Comparison of ENCODE assay signal across 31 cellular contexts in genomic region chr7:38951213-38951612, GRCh38. TPM values are rescaled to one million over a fixed set of nuclear protein-coding genes. Genes with fewer than 3 reads are reported as not detected.
"Had no signal": no experiment of that assay in that cellular context is flagged by ENCODE, and none has a peak within 500 bp of the region (broad histone marks: within the 10 kb centered on the region; RNA-seq: fewer than 3 reads in every experiment).

No MANE protein-coding gene starts in this region.

- H3K4me3 ChIP-seq: dorsolateral prefrontal cortex, gastrocnemius medialis, lung, ovary, psoas muscle, sigmoid colon, spleen, testis, tibial artery had no signal

- H3K36me3 ChIP-seq: gastrocnemius medialis, ovary, sigmoid colon, spleen, tibial artery had no signal

- H3K4me3 Mint-ChIP-seq: naive thymus-derived CD4-positive, alpha-beta T cell; nephron; stimulated activated memory B cell treated with anti-CD40 and anti-IgM and Interleukin-4, amounts not matched to agents 10 μg/mL and 1 μg/mL and 100 μg/mL, for 72 hours; type B pancreatic cell had no signal

- H3K27me3 ChIP-seq: gastrocnemius medialis, ovary, sigmoid colon, spleen, testis, tibial artery had no signal

- H3K4me1 Mint-ChIP-seq: naive thymus-derived CD4-positive, alpha-beta T cell; stimulated activated memory B cell treated with anti-CD40 and anti-IgM and Interleukin-4, amounts not matched to agents 10 μg/mL and 1 μg/mL and 100 μg/mL, for 72 hours had no signal

- H3K27ac ChIP-seq: dorsolateral prefrontal cortex, gastrocnemius medialis, ovary, psoas muscle, sigmoid colon, spleen, testis, tibial artery had no signal

- FAIRE-seq: colon, keratinocyte, urothelium cell line had no signal

- H3K9me3 ChIP-seq: gastrocnemius medialis, ovary, psoas muscle, sigmoid colon, spleen, testis, tibial artery had no signal

- DNase-seq: dorsolateral prefrontal cortex; effector CD4-positive, alpha-beta T cell; foreskin fibroblast; gastrocnemius medialis; head of caudate nucleus; mesenchymal stem cell; midbrain; naive thymus-derived CD4-positive, alpha-beta T cell; occipital lobe; ovary; posterior cingulate gyrus; psoas muscle; right cardiac atrium; sigmoid colon; spleen; stimulated activated CD4-positive, alpha-beta T cell treated with anti-CD3 and anti-CD28 coated beads, Interleukin-4, amount 100 ng/mL, for 4 hours; stimulated activated naive CD8-positive, alpha-beta T cell treated with anti-CD3 and anti-CD28 coated beads, Interleukin-15, Interleukin-2, amounts not matched to agents 100 U/mL and 50 U/mL, for 24 hours; substantia nigra; testis; tibial artery had no signal

- ATAC-seq: esophagus mucosa; gastrocnemius medialis; naive thymus-derived CD4-positive, alpha-beta T cell; psoas muscle; right cardiac atrium; stimulated activated memory B cell treated with anti-CD40 and anti-IgM and Interleukin-4, amounts not matched to agents 10 μg/mL and 1 μg/mL and 100 μg/mL, for 72 hours; stimulated activated naive CD8-positive, alpha-beta T cell treated with anti-CD3 and anti-CD28 coated beads, Interleukin-15, Interleukin-2, amounts not matched to agents 100 U/mL and 50 U/mL, for 24 hours had no signal

- H3K27ac Mint-ChIP-seq: naive thymus-derived CD4-positive, alpha-beta T cell; nephron; stimulated activated memory B cell treated with anti-CD40 and anti-IgM and Interleukin-4, amounts not matched to agents 10 μg/mL and 1 μg/mL and 100 μg/mL, for 72 hours; type B pancreatic cell had no signal

- H3K9me3 Mint-ChIP-seq: nephron; stimulated activated memory B cell treated with anti-CD40 and anti-IgM and Interleukin-4, amounts not matched to agents 10 μg/mL and 1 μg/mL and 100 μg/mL, for 72 hours had no signal

- H3K4me1 ChIP-seq: gastrocnemius medialis, psoas muscle, spleen, testis had no signal

- H3K36me3 Mint-ChIP-seq: naive thymus-derived CD4-positive, alpha-beta T cell; stimulated activated memory B cell treated with anti-CD40 and anti-IgM and Interleukin-4, amounts not matched to agents 10 μg/mL and 1 μg/mL and 100 μg/mL, for 72 hours; type B pancreatic cell had no signal

- H3K27me3 Mint-ChIP-seq: type B pancreatic cell had no signal

RNA-seq across cellular contexts. Expression of gene POU6F2, which starts 26.5 kb away (rescaled TPM):
- total RNA-seq: gastrocnemius medialis, glomerular endothelial cell, psoas muscle, renal cortical epithelial cell, sigmoid colon, skeletal muscle tissue had no signal
- polyA plus RNA-seq: keratinocyte; naive thymus-derived CD4-positive, alpha-beta T cell had no signal
